In the genomic region with DNA sequence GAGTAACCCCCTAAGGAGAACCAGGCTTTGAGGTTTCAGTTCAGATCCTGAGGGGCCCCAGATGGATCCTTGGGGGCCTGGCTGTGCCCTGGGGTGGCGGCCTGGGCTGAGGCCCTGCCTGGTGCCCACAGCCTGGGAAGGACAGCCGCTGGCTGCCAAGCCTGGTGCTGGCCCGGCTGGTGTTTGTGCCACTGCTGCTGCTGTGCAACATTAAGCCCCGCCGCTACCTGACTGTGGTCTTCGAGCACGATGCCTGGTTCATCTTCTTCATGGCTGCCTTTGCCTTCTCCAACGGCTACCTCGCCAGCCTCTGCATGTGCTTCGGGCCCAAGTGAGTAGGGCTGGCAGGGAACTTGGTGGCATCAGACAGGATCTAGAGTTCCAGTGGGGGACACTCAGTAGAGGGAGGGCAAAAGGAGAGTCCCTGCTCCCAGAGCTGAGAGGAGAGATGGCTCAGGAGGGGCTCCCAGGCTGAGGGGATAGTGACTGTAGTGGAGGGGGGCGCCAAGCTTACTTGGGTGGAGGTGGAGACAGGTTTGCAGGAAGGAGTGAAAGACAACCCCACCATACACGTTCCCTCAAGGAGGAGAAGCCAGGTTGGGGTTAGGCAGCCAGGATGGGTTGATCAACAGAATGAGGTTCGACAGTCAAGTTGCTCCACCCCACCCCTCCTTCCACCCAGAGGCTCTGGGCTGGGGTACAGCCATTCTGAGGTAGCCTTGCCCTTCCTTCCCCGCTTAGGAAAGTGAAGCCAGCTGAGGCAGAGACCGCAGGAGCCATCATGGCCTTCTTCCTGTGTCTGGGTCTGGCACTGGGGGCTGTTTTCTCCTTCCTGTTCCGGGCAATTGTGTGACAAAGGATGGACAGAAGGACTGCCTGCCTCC, we compare ENCODE assay signal across 12 cellular contexts. TPM values are rescaled to one million over a fixed set of nuclear protein-coding genes. Genes with fewer than 3 reads are reported as not detected.
DNase-seq lines count a peak whose midpoint lies in the region; ATAC-seq and TF ChIP-seq lines count a peak whose summit lies in the region.
"Had no signal": no experiment of that assay in that cellular context is flagged by ENCODE, and none has a peak within 500 bp of the region (broad histone marks: within the 10 kb centered on the region; RNA-seq: fewer than 3 reads in every experiment).

No MANE protein-coding gene starts in this region.

- H3K4me1 ChIP-seq in GM23248 (ENCODE audit: insufficient read depth), result peaks cover 43% of the 10 kb centered on the region
- peaks cover 60% of the 10 kb centered on the region for H3K4me1 ChIP-seq in Panc1 (ENCODE audit: control insufficient read depth, insufficient read depth, low read length)
- H3K4me1 ChIP-seq in esophagus muscularis mucosa, result peaks cover 87 to 100% (median 96%) of the 10 kb centered on the region in 4 donors
- H3K4me1 ChIP-seq in sigmoid colon, result peaks cover 0 to 97% (median 94%) of the 10 kb centered on the region in 4 donors

- BruUV-seq in Panc1 (replicated peaks; lab: Mats Ljungman, UMichigan), result no TSS peak

- H3F3A ChIP-seq in GM23248 (ENCODE audit: insufficient read depth), result peaks cover 25% of the 10 kb centered on the region

- no peak overlapping the region for H3K4me2 ChIP-seq in GM23248 (ENCODE audit: unreplicated experiment)

- H3K9me3 ChIP-seq in GM23248 (ENCODE audit: low read depth) (no peaks in the 10 kb centered on the region), Panc1 (ENCODE audit: control insufficient read depth, insufficient read depth, low read depth, low read length) (no peaks in the 10 kb centered on the region), esophagus muscularis mucosa (no peaks in the 10 kb centered on the region), sigmoid colon (no peaks in the 10 kb centered on the region)
- H3K9me3 ChIP-seq: SJSA1 had no signal

- WGBS in GM23248 (ENCODE audit: low coverage in 1 of 2, low lambda C conversion rate in 2 of 2, missing lambda C conversion rate in 2 of 2), 2 experiments, result 71 to 72% methylated on average over 16 of the region's 16 CpGs
- 69% methylated on average over 16 of the region's 16 CpGs for WGBS in esophagus muscularis mucosa
- 84 to 93% methylated on average over 16 of the region's 16 CpGs for WGBS in sigmoid colon, 2 donors

- H3K27ac ChIP-seq in GM23248 (peak overlapping the region; percentile 82; the same call in 1 of the 2 replicates), Panc1 (ENCODE audit: low read length) (peak overlapping the region; percentile 92), esophagus muscularis mucosa (replicated peaks in 1 of 4) (peak overlapping the region; percentile 95 to 98 (median 96)), sigmoid colon (peak overlapping the region; percentile 94 to 98 (median 97))
- H3K27ac ChIP-seq: SJSA1 had no signal

- POLR2A ChIA-PET in Panc1 (lab: Charles Lee), result no interaction called here

- DNase-seq in GM23248, result no peak
- DNase-seq in Panc1 (ENCODE audit: low read depth, low spot score), result no peak
- DNase-seq in esophagus muscularis mucosa (ENCODE audit: extremely low spot score), result no peak
- no peak for DNase-seq in sigmoid colon
- no peak for DNase-seq in stimulated activated CD4-positive, alpha-beta T cell treated with anti-CD3 and anti-CD28 coated beads, Interleukin-4, amount 100 ng/mL, for 4 hours
- no peak for DNase-seq in HuH-7.5 (ENCODE audit: low spot score)
- no peak for DNase-seq in stimulated activated CD4-positive, alpha-beta T cell treated with anti-CD3 and anti-CD28 coated beads, Interleukin-12 subunit alpha, Interleukin-12 subunit beta, amount 100 ng/mL, for 4 hours
- DNase-seq in NCI-H2196 (lab: John Stamatoyannopoulos, UW; ENCODE audit: unreplicated experiment), result no peak
- DNase-seq: Calu3, NCI-H524 had no signal

- H3K79me2 ChIP-seq in GM23248 (ENCODE audit: insufficient read depth), result no peaks in the 10 kb centered on the region

- no peak for ATAC-seq in Panc1

- H3K27me3 ChIP-seq in GM23248 (replicated peaks; ENCODE audit: insufficient read depth), result no peaks in the 10 kb centered on the region
- no peaks in the 10 kb centered on the region for H3K27me3 ChIP-seq in Panc1 (ENCODE audit: control insufficient read depth, insufficient read depth, low read length)
- H3K27me3 ChIP-seq in esophagus muscularis mucosa, result no peaks in the 10 kb centered on the region
- no peaks in the 10 kb centered on the region for H3K27me3 ChIP-seq in sigmoid colon
- H3K27me3 ChIP-seq: SJSA1 had no signal

- peak overlapping the region; percentile 55; the same call in 1 of the 2 replicates for H3K9ac ChIP-seq in GM23248

- TF ChIP-seq EP300 in esophagus muscularis mucosa (IDR thresholded peaks at IDR 0.05), result no peak
- TF ChIP-seq EP300 in sigmoid colon (IDR thresholded peaks at IDR 0.05), result no peak

- H3K9me2 ChIP-seq in GM23248 (ENCODE audit: insufficient read depth), result no peaks in the 10 kb centered on the region

- no peak for TF ChIP-seq CTCF in Panc1 (IDR thresholded peaks at IDR 0.05)
- TF ChIP-seq CTCF in esophagus muscularis mucosa (IDR thresholded peaks at IDR 0.05), result no peak
- TF ChIP-seq CTCF in sigmoid colon (IDR thresholded peaks at IDR 0.05), result no peak

- H3K36me3 ChIP-seq in GM23248 (ENCODE audit: low read depth) (no peaks in the 10 kb centered on the region), Panc1 (ENCODE audit: control insufficient read depth, insufficient read depth, low read length) (peaks cover 7% of the 10 kb centered on the region), esophagus muscularis mucosa (peaks cover 10 to 69% (median 38%) of the 10 kb centered on the region in 4 donors), sigmoid colon (peaks cover 24 to 42% (median 35%) of the 10 kb centered on the region in 4 donors)

- intact Hi-C loops in Panc1 (cut with micrococcal nuclease; ENCODE audit: unreplicated experiment), result loop anchor here (5.0 kb wide), 1 partner anchor 131 kb away; no protein-coding TSS in a partner anchor
- intact Hi-C loops in esophagus muscularis mucosa (cut with DNase I), result no loop called here
- intact Hi-C loops in sigmoid colon (cut with DNase I), result loop anchor here (10.0 kb wide), 1 partner anchor 138 kb away; no protein-coding TSS in a partner anchor

- H4K20me1 ChIP-seq in GM23248 (ENCODE audit: insufficient read depth), result no peaks in the 10 kb centered on the region

- TF ChIP-seq POLR2A in esophagus muscularis mucosa (IDR thresholded peaks at IDR 0.05; ENCODE audit: low read depth) (no peak), sigmoid colon (IDR thresholded peaks at IDR 0.05) (no peak)

- H3K4me3 ChIP-seq in GM23248, result no peak overlapping the region
- H3K4me3 ChIP-seq in Panc1 (ENCODE audit: low read depth in 2 of 2, low read length in 2 of 2), result no peak overlapping the region
- no peak overlapping the region for H3K4me3 ChIP-seq in esophagus muscularis mucosa
- no peak overlapping the region for H3K4me3 ChIP-seq in sigmoid colon
- H3K4me3 ChIP-seq: SJSA1 had no signal

- 0 out of 2 replicates have a peak overlapping the region, but pooled peaks have one; percentile 50 for H2AFZ ChIP-seq in GM23248

- in situ Hi-C loops in GM23248 (cut with MboI) (no loop called here), Panc1 (cut with HindIII; ENCODE audit: low pct_unique_long_range_greater_than_20kb, low sequenced_read_pairs) (no loop called here)

- CTCF ChIA-PET in Panc1 (lab: Charles Lee), result no interaction called here

RNA-seq across cellular contexts. Expression of a gene that starts 9.5 kb away (rescaled TPM):
- total RNA-seq in GM23248 (2014; rRNA removed; shearing (Covaris generic)), result 12.2 and 17.1 TPM in 2 replicates
- polyA plus RNA-seq in GM23248 (2016; fragmentation: Nextera tagmentation; extraction: Ambion mirVana) (18.4 and 19.2 TPM in 2 replicates), sigmoid colon (10 to 100 TPM in 2 of 3 donors, 1 to 10 TPM in 1; 4.2 to 24.8 (median 10.8) TPM)
- total RNA-seq in Panc1 (2021; ENCODE audit: unreplicated experiment) (263 TPM), esophagus muscularis mucosa (100 to 1,000 TPM in 3 of 4 donors, 10 to 100 TPM in 1; 68.9 to 159 (median 138) TPM), sigmoid colon (100 to 1,000 TPM; 147 to 195 (median 180) TPM)
- 313 TPM for polyA plus RNA-seq in Panc1 (2012; ENCODE audit: insufficient read length)

RNA-seq across cellular contexts. Expression of a gene that starts 14.0 kb away (rescaled TPM):
- 686 and 732 TPM in 2 replicates for total RNA-seq in GM23248 (2014; rRNA removed; shearing (Covaris generic))
- polyA plus RNA-seq in GM23248 (2016; fragmentation: Nextera tagmentation; extraction: Ambion mirVana), result 392 and 395 TPM in 2 replicates
- 1,253 TPM for total RNA-seq in Panc1 (2021; ENCODE audit: unreplicated experiment)
- polyA plus RNA-seq in Panc1 (2012; ENCODE audit: insufficient read length), result 799 TPM
- 100 to 1,000 TPM; 356 to 729 (median 499) TPM for total RNA-seq in esophagus muscularis mucosa
- 100 to 1,000 TPM; 442 to 569 (median 518) TPM for total RNA-seq in sigmoid colon
- polyA plus RNA-seq in sigmoid colon, result 100 to 1,000 TPM; 182 to 484 (median 320) TPM

RNA-seq across cellular contexts. Expression of a gene that starts 16.2 kb away (rescaled TPM):
- not detected in 2 replicates for total RNA-seq in GM23248 (2014; rRNA removed; shearing (Covaris generic))
- polyA plus RNA-seq in GM23248 (2016; fragmentation: Nextera tagmentation; extraction: Ambion mirVana), result not detected in 2 replicates
- total RNA-seq in Panc1 (2021; ENCODE audit: unreplicated experiment), result 1.8 TPM
- 1.9 TPM for polyA plus RNA-seq in Panc1 (2012; ENCODE audit: insufficient read length)
- total RNA-seq in esophagus muscularis mucosa, result not detected
- not detected for total RNA-seq in sigmoid colon
- under 1 TPM in 1 of 3 donors, not detected in 2; 0.28 TPM for polyA plus RNA-seq in sigmoid colon
- total RNA-seq: Calu3, epithelial cell of proximal tubule had no signal

RNA-seq across cellular contexts. Expression of a gene that starts 24.4 kb away (rescaled TPM):
- 106 and 114 TPM in 2 replicates for total RNA-seq in GM23248 (2014; rRNA removed; shearing (Covaris generic))
- polyA plus RNA-seq in GM23248 (2016; fragmentation: Nextera tagmentation; extraction: Ambion mirVana) (101 and 103 TPM in 2 replicates), sigmoid colon (10 to 100 TPM in 1 of 3 donors, 1 to 10 TPM in 2; 7.2 to 36.9 (median 7.9) TPM)
- total RNA-seq in Panc1 (2021; ENCODE audit: unreplicated experiment) (105 TPM), esophagus muscularis mucosa (10 to 100 TPM; 22.8 to 37.9 (median 32.6) TPM), sigmoid colon (10 to 100 TPM; 25.3 to 28.8 (median 27.2) TPM)
- 114 TPM for polyA plus RNA-seq in Panc1 (2012; ENCODE audit: insufficient read length)

RNA-seq across cellular contexts. Expression of a gene that starts 32.4 kb away (rescaled TPM):
- total RNA-seq in GM23248 (2014; rRNA removed; shearing (Covaris generic)), result 2.3 and 6.3 TPM in 2 replicates
- polyA plus RNA-seq in GM23248 (2016; fragmentation: Nextera tagmentation; extraction: Ambion mirVana), result 3.5 and 4.5 TPM in 2 replicates
- 24.9 TPM for total RNA-seq in Panc1 (2021; ENCODE audit: unreplicated experiment)
- 35.8 TPM for polyA plus RNA-seq in Panc1 (2012; ENCODE audit: insufficient read length)
- total RNA-seq in esophagus muscularis mucosa, result 10 to 100 TPM in 1 of 4 donors, 1 to 10 TPM in 3; 7.0 to 10.4 (median 8.5) TPM
- total RNA-seq in sigmoid colon, result 10 to 100 TPM in 1 of 4 donors, 1 to 10 TPM in 3; 4.7 to 13.6 (median 8.4) TPM
- polyA plus RNA-seq in sigmoid colon, result 10 to 100 TPM in 2 of 3 donors, 1 to 10 TPM in 1; 8.4 to 16.2 (median 13.4) TPM
